In genomic region chr1:178537445-178538090, GRCh38 we compare ENCODE assay signal across 19 cellular contexts. TPM values are rescaled to one million over a fixed set of nuclear protein-coding genes. Genes with fewer than 3 reads are reported as not detected.
A peak's percentile ranks its signal among the peaks of the same experiment; 100 is the strongest.
DNase-seq lines count a peak whose midpoint lies in the region; ATAC-seq and TF ChIP-seq lines count a peak whose summit lies in the region.
"Had no signal": no experiment of that assay in that cellular context is flagged by ENCODE, and none has a peak within 500 bp of the region (broad histone marks: within the 10 kb centered on the region; RNA-seq: fewer than 3 reads in every experiment).

No MANE protein-coding gene starts in this region.

- H3K9me3 ChIP-seq in mammary epithelial cell (replicated peaks; ENCODE audit: insufficient read depth, low read length) (no peaks in the 10 kb centered on the region), duodenal mucosa (ENCODE audit: control insufficient read depth in 1 of 2, low read length in 2 of 2) (no peaks in the 10 kb centered on the region), mucosa of stomach (ENCODE audit: control insufficient read depth, low read length) (no peaks in the 10 kb centered on the region), suprapubic skin (no peaks in the 10 kb centered on the region)

- DNase-seq in MCF 10A (ENCODE audit: unreplicated experiment) (peak; percentile 47), mammary epithelial cell (no peak), suprapubic skin (ENCODE audit: low spot score in 2 of 2) (peak in 1 of 2 donors; percentile 49), GOT3 (lab: John Stamatoyannopoulos, UW) (no peak), inferior parietal cortex (ENCODE audit: extremely low spot score) (no peak)
- DNase-seq in stimulated activated naive CD8-positive, alpha-beta T cell treated with anti-CD3 and anti-CD28 coated beads, Interleukin-15, Interleukin-2, amounts not matched to agents 100 U/mL and 50 U/mL, for 24 hours = no peak
- DNase-seq: activated CD4-positive, alpha-beta T cell treated with anti-CD3 and anti-CD28 coated beads, Interleukin-2, amount 50 U/mL, for 1 hour; H9; natural killer cell; NCI-H1694 treated with DMSO at 0.1 percent for 48 hours; NCI-H526; SHP77 treated with DMSO at 0.1 percent for 48 hours had no signal

- no peaks in the 10 kb centered on the region for H3K9me3 Mint-ChIP-seq in MCF 10A (ENCODE audit: unreplicated experiment)
- H3K9me3 Mint-ChIP-seq: activated T-helper 1 cell treated with anti-CD3 and anti-CD28 coated beads, Interleukin-12 subunit alpha, Interleukin-12 subunit beta, Interleukin-2, Interleukin-4 antibody, amounts not matched to agents 30 ng/mL and 10 ng/mL and 1 ng/mL, durations not matched to agents 14 hours and 24 hours and 36 hours; H9; natural killer cell had no signal

- TF ChIP-seq POLR2A in suprapubic skin (IDR thresholded peaks at IDR 0.05) = no peak

- H3K27ac Mint-ChIP-seq in MCF 10A (ENCODE audit: low read depth, unreplicated experiment) = peak overlapping the region; percentile 92
- H3K27ac Mint-ChIP-seq: activated T-helper 1 cell treated with anti-CD3 and anti-CD28 coated beads, Interleukin-12 subunit alpha, Interleukin-12 subunit beta, Interleukin-2, Interleukin-4 antibody, amounts not matched to agents 30 ng/mL and 10 ng/mL and 1 ng/mL, durations not matched to agents 14 hours and 24 hours and 36 hours; H9; natural killer cell had no signal

- no peak overlapping the region for H3K9ac ChIP-seq in mammary epithelial cell (ENCODE audit: insufficient read depth, low read length)
- H3K9ac ChIP-seq in duodenal mucosa (ENCODE audit: low read depth in 1 of 2, low read length in 2 of 2) = peak overlapping the region; percentile 45 to 65
- peak overlapping the region; percentile 51 for H3K9ac ChIP-seq in mucosa of stomach (ENCODE audit: low read length)

- H3K4me1 ChIP-seq in mammary epithelial cell (ENCODE audit: insufficient read depth, low read length) (peaks cover 26% of the 10 kb centered on the region), duodenal mucosa (ENCODE audit: control insufficient read depth in 1 of 2, insufficient read depth in 2 of 2, low read length in 2 of 2) (peaks cover 37 to 39% of the 10 kb centered on the region in 2 donors), mucosa of stomach (ENCODE audit: control insufficient read depth, insufficient read depth, low read length) (peaks cover 52% of the 10 kb centered on the region), suprapubic skin (peaks cover 22% of the 10 kb centered on the region)

- peak overlapping the region; percentile 30 for H3K4me3 Mint-ChIP-seq in MCF 10A (ENCODE audit: unreplicated experiment)
- H3K4me3 Mint-ChIP-seq: activated T-helper 1 cell treated with anti-CD3 and anti-CD28 coated beads, Interleukin-12 subunit alpha, Interleukin-12 subunit beta, Interleukin-2, Interleukin-4 antibody, amounts not matched to agents 30 ng/mL and 10 ng/mL and 1 ng/mL, durations not matched to agents 14 hours and 24 hours and 36 hours; H9; natural killer cell had no signal

- dilution Hi-C loops in mammary epithelial cell (cut with HindIII; ENCODE audit: low sequenced_read_pairs) = no loop called here

- H3K36me3 Mint-ChIP-seq in MCF 10A (ENCODE audit: insufficient read depth, unreplicated experiment) = peaks cover 5% of the 10 kb centered on the region
- H3K36me3 Mint-ChIP-seq: natural killer cell had no signal

- H3K4me2 ChIP-seq in mammary epithelial cell (ENCODE audit: insufficient read depth, low read depth, low read length) = no peak overlapping the region

- BruUV-seq in MCF 10A (replicated peaks; lab: Mats Ljungman, UMichigan) (no TSS peak), mammary epithelial cell (replicated peaks; lab: Mats Ljungman, UMichigan) (no TSS peak)

- no peak overlapping the region for H3K4me3 ChIP-seq in mammary epithelial cell (replicated peaks in 1 of 3; ENCODE audit: insufficient read depth in 1 of 3, low read depth in 2 of 3, low read length in 3 of 3)
- peak overlapping the region; percentile 26 to 40 for H3K4me3 ChIP-seq in duodenal mucosa (ENCODE audit: low read depth in 1 of 2, low read length in 2 of 2)
- H3K4me3 ChIP-seq in mucosa of stomach (ENCODE audit: low read length) = no peak overlapping the region
- no peak overlapping the region for H3K4me3 ChIP-seq in suprapubic skin

- H3K27ac ChIP-seq in mammary epithelial cell (ENCODE audit: insufficient read depth, low read depth, low read length) (no peak overlapping the region), duodenal mucosa (ENCODE audit: low read depth, low read length) (peak overlapping the region; percentile 81), suprapubic skin (peak overlapping the region; percentile 1)
- H3K27ac ChIP-seq: foreskin keratinocyte had no signal

- no peaks in the 10 kb centered on the region for H3K27me3 Mint-ChIP-seq in MCF 10A (ENCODE audit: insufficient read depth, unreplicated experiment)

- no peaks in the 10 kb centered on the region for H3K36me3 ChIP-seq in mammary epithelial cell (ENCODE audit: insufficient read depth, low read length)
- no peaks in the 10 kb centered on the region for H3K36me3 ChIP-seq in duodenal mucosa (ENCODE audit: control insufficient read depth in 1 of 2, insufficient read depth in 2 of 2, low read length in 2 of 2)
- H3K36me3 ChIP-seq in mucosa of stomach (ENCODE audit: control insufficient read depth, insufficient read depth, low read length) = no peaks in the 10 kb centered on the region
- H3K36me3 ChIP-seq in suprapubic skin = no peaks in the 10 kb centered on the region

- no peak for TF ChIP-seq CTCF in MCF 10A (IDR thresholded peaks at IDR 0.05; ENCODE audit: unreplicated experiment)
- no peak for TF ChIP-seq CTCF in mammary epithelial cell (conservative IDR thresholded peaks at IDR 0.05 in 1 of 2, IDR thresholded peaks at IDR 0.05 in 1 of 2; ENCODE audit: extremely low read depth in 1 of 2, insufficient read depth in 1 of 2, low read depth in 1 of 2, low read length in 2 of 2)
- TF ChIP-seq CTCF in suprapubic skin (IDR thresholded peaks at IDR 0.05) = no peak

- H3K79me2 ChIP-seq in mammary epithelial cell (ENCODE audit: insufficient read depth, low read length) = no peaks in the 10 kb centered on the region

- no peaks in the 10 kb centered on the region for H4K20me1 ChIP-seq in mammary epithelial cell (ENCODE audit: insufficient read depth, low read length)

- intact Hi-C loops in MCF 10A (cut with micrococcal nuclease) (loop anchor here (10.0 kb wide), 1 partner anchor 503 kb away; no protein-coding TSS in a partner anchor), mammary epithelial cell (cut with micrococcal nuclease) (loop anchor here (10.0 kb wide), 2 partner anchors 657 to 687 kb away; partner anchors contain the start of gene ABL2)

- H3K4me1 Mint-ChIP-seq in MCF 10A (ENCODE audit: insufficient read depth, unreplicated experiment) = peaks cover 46% of the 10 kb centered on the region

- no peak for ATAC-seq in stimulated activated naive CD8-positive, alpha-beta T cell treated with anti-CD3 and anti-CD28 coated beads, Interleukin-15, Interleukin-2, amounts not matched to agents 100 U/mL and 50 U/mL, for 24 hours
- ATAC-seq: natural killer cell had no signal

- in situ Hi-C loops in mammary epithelial cell (cut with MboI; ENCODE audit: low sequenced_read_pairs in 2 of 2) = loop anchor here in 1 of 2 donors (10.0 to 25.0 kb wide), 3 partner anchors 217 to 825 kb away; partner anchors contain the start of gene AXDND1

- 87% methylated on average over 13 of the region's 16 CpGs for WGBS in mammary epithelial cell (ENCODE audit: low coverage, missing lambda C conversion rate)
- 79% methylated on average over 16 of the region's 16 CpGs for WGBS in suprapubic skin

- H2AFZ ChIP-seq in mammary epithelial cell (ENCODE audit: low read depth, low read length) = no peak overlapping the region

- POLR2A ChIA-PET in MCF 10A (lab: Yijun Ruan, JAX) = interaction anchor here (0.6 to 3.4 kb wide), 16 partner anchors 11 to 605 kb away, joined by 3 to 38 read pairs (median 4); partner anchors contain the start of gene RALGPS2

- CTCF ChIA-PET in MCF 10A (lab: Yijun Ruan, JAX) (interaction anchor here (0.5 to 12.2 kb wide), 18 partner anchors 10 to 546 kb away, joined by 3 to 390 read pairs (median 4); no protein-coding TSS in a partner anchor), mammary epithelial cell (lab: Charles Lee; ENCODE audit: low non-redundant PET) (interaction anchor here (0.5 to 0.6 kb wide), 2 partner anchors 189 to 463 kb away, joined by 6 to 7 read pairs; no protein-coding TSS in a partner anchor)

- no peak for TF ChIP-seq EP300 in suprapubic skin (IDR thresholded peaks at IDR 0.05)

- H3K27me3 ChIP-seq in mammary epithelial cell (ENCODE audit: insufficient read depth, low read length) (no peaks in the 10 kb centered on the region), duodenal mucosa (ENCODE audit: control insufficient read depth in 1 of 2, insufficient read depth in 2 of 2, low read length in 2 of 2) (no peaks in the 10 kb centered on the region), mucosa of stomach (ENCODE audit: control insufficient read depth, insufficient read depth, low read length) (no peaks in the 10 kb centered on the region), suprapubic skin (no peaks in the 10 kb centered on the region)
- H3K27me3 ChIP-seq: foreskin keratinocyte had no signal

RNA-seq across cellular contexts. Expression of gene TEX35, which starts 24.7 kb away (rescaled TPM):
- not detected in 2 replicates for total RNA-seq in MCF 10A (2022)
- not detected for total RNA-seq in mammary epithelial cell
- not detected for polyA plus RNA-seq in mammary epithelial cell
- not detected for polyA minus RNA-seq in mammary epithelial cell
- 1 to 10 TPM in 2 of 4 donors, under 1 TPM in 1, not detected in 1; 0.60 to 1.0 (median 1.0) TPM for total RNA-seq in suprapubic skin
- total RNA-seq: activated T-helper 1 cell treated with anti-CD3 and anti-CD28 coated beads, Interleukin-12 subunit alpha, Interleukin-12 subunit beta, Interleukin-2, Interleukin-4 antibody, amounts not matched to agents 30 ng/mL and 10 ng/mL and 1 ng/mL, durations not matched to agents 14 hours and 24 hours and 36 hours; foreskin keratinocyte; H9; natural killer cell; subcutaneous adipose tissue had no signal
- polyA plus RNA-seq: foreskin keratinocyte had no signal

RNA-seq across cellular contexts. Expression of gene CLEC20A, which starts 40.8 kb away (rescaled TPM):
- not detected in 2 replicates for total RNA-seq in MCF 10A (2022)
- total RNA-seq in mammary epithelial cell = not detected
- not detected for polyA plus RNA-seq in mammary epithelial cell
- not detected for polyA minus RNA-seq in mammary epithelial cell
- not detected for total RNA-seq in suprapubic skin
- total RNA-seq: activated T-helper 1 cell treated with anti-CD3 and anti-CD28 coated beads, Interleukin-12 subunit alpha, Interleukin-12 subunit beta, Interleukin-2, Interleukin-4 antibody, amounts not matched to agents 30 ng/mL and 10 ng/mL and 1 ng/mL, durations not matched to agents 14 hours and 24 hours and 36 hours; foreskin keratinocyte; H9; LHCN-M2; natural killer cell; subcutaneous adipose tissue had no signal
- polyA plus RNA-seq: foreskin keratinocyte, keratinocyte had no signal

Comparison
In these comparisons a context has a peak if more than half of its experiments do, and no peak if none do; other contexts are left out.
1. H3K4me3 ChIP-seq: peak in duodenal mucosa (2 of 2); none in mammary epithelial cell (0 of 3), mucosa of stomach (single experiment) and suprapubic skin (single experiment).